18 cellular contexts compared by ENCODE assay signal in the genomic region with DNA sequence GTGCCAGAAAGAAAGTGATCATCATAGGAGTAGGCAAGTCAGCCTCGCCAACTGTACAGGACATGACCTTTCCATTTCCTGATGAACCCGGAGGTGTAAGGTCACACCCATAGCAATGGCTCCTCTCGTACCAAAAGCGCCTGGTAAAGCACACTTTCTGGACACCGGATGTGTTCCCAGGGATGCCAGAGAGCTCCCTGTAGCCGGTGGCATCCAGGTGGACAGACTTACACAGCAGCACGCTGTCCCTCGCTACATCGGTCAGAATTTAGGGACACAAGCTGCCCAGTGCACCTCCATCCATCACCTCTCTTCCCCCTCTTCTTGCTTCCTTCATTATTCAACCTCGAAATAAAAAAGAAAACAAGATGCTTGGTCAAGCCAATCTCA.
"Had no signal": no experiment of that assay in that cellular context is flagged by ENCODE, and none has a peak within 500 bp of the region (broad histone marks: within the 10 kb centered on the region; RNA-seq: fewer than 3 reads in every experiment).

No MANE protein-coding gene starts in this region.

- H3K27me3 ChIP-seq: esophagus squamous epithelium, gastrocnemius medialis, heart right ventricle, left lung had no signal

- H3K9me3 ChIP-seq: esophagus squamous epithelium, gastrocnemius medialis, heart right ventricle, left lung, lower lobe of right lung had no signal

- H3K4me3 ChIP-seq: esophagus squamous epithelium, gastrocnemius medialis, heart right ventricle, left lung, lower lobe of right lung had no signal

- H3K27ac ChIP-seq: esophagus squamous epithelium, gastrocnemius medialis, heart right ventricle, left lung, lower lobe of right lung had no signal

- H3K27me3 Mint-ChIP-seq: dendritic cell treated with granulocyte-macrophage colony-stimulating factor and Interleukin-4, amounts not matched to agents 40 ng/mL and 50 ng/mL, for 4 days had no signal

- H3K9me3 Mint-ChIP-seq: dendritic cell treated with granulocyte-macrophage colony-stimulating factor and Interleukin-4, amounts not matched to agents 40 ng/mL and 50 ng/mL, for 4 days; effector memory CD8-positive, alpha-beta T cell had no signal

- H3K27ac Mint-ChIP-seq: dendritic cell treated with granulocyte-macrophage colony-stimulating factor and Interleukin-4, amounts not matched to agents 40 ng/mL and 50 ng/mL, for 4 days; effector memory CD8-positive, alpha-beta T cell; naive thymus-derived CD4-positive, alpha-beta T cell had no signal

- H3K36me3 Mint-ChIP-seq: naive thymus-derived CD4-positive, alpha-beta T cell had no signal

- H3K36me3 ChIP-seq: gastrocnemius medialis, heart right ventricle, left lung, lower lobe of right lung had no signal

- H3K4me3 Mint-ChIP-seq: dendritic cell treated with granulocyte-macrophage colony-stimulating factor and Interleukin-4, amounts not matched to agents 40 ng/mL and 50 ng/mL, for 4 days; effector memory CD8-positive, alpha-beta T cell; naive thymus-derived CD4-positive, alpha-beta T cell had no signal

- H3K4me1 ChIP-seq: gastrocnemius medialis, heart right ventricle, left lung, lower lobe of right lung had no signal

- DNase-seq: cortex of kidney; effector CD8-positive, alpha-beta T cell; effector memory CD8-positive, alpha-beta T cell; esophagus squamous epithelium; foreskin melanocyte; gastrocnemius medialis; glutamatergic neuron; head of caudate nucleus; heart right ventricle; hippocampal formation; left cardiac atrium; left lung; left ventricle myocardium superior; lower lobe of right lung; mesenchymal stem cell; midbrain; naive thymus-derived CD4-positive, alpha-beta T cell had no signal

- ATAC-seq: effector memory CD8-positive, alpha-beta T cell; gastrocnemius medialis; heart right ventricle; left cardiac atrium; left lung; left ventricle myocardium superior; lower lobe of right lung; naive thymus-derived CD4-positive, alpha-beta T cell had no signal
